In the genomic region with DNA sequence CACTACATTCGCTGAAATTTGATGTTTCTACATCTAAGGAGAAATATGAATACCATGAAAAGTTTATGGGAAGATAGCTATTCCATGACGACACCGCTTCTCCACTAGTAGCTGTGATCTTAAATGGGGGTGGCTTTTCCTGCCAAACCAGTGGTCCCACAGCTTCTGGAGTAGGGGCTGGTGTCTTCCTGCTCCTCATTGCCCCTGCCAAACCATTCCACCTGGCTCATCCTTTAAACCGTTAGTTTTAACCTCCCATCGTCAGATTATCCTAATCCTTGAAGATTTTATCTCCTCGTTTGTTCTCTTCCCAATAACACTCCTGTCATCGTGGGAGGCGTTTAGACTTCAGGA, we compare ENCODE assay signal across 8 cellular contexts. TPM values are rescaled to one million over a fixed set of nuclear protein-coding genes. Genes with fewer than 3 reads are reported as not detected.
A peak's percentile ranks its signal among the peaks of the same experiment; 100 is the strongest.
DNase-seq lines count a peak whose midpoint lies in the region; ATAC-seq and TF ChIP-seq lines count a peak whose summit lies in the region.

No MANE protein-coding gene starts in this region.

- H3K9me3 ChIP-seq in suprapubic skin = peaks cover 6% of the 10 kb centered on the region

- peaks cover 11% of the 10 kb centered on the region for H3K4me1 ChIP-seq in suprapubic skin

- no peaks in the 10 kb centered on the region for H3K27me3 ChIP-seq in suprapubic skin

- TF ChIP-seq CTCF in suprapubic skin (IDR thresholded peaks at IDR 0.05) = no peak

- peak overlapping the region; percentile 85 for H3K4me3 Mint-ChIP-seq in activated CD4-positive, alpha-beta T cell treated with anti-CD3 and anti-CD28 coated beads for 36 hours
- peak overlapping the region; percentile 98 for H3K4me3 Mint-ChIP-seq in activated naive CD8-positive, alpha-beta T cell

- POLR2A ChIA-PET in activated CD4-positive, alpha-beta T cell treated with anti-CD3 and anti-CD28 coated beads for 36 hours (lab: Charles Lee) = no interaction called here

- intact Hi-C loops in activated CD4-positive, alpha-beta T cell treated with anti-CD3 and anti-CD28 coated beads for 36 hours (cut with DNase I, micrococcal nuclease) = loop anchor here (1.0 to 5.0 kb wide), 15 partner anchors 18 to 498 kb away; partner anchors contain the start of genes ZNF155 (in 2 of the 2), ZNF222 (in 2 of the 2), ZNF225 (in 2 of the 2) and ZNF227 (in 2 of the 2)

- H3K9me3 Mint-ChIP-seq in activated CD4-positive, alpha-beta T cell treated with anti-CD3 and anti-CD28 coated beads for 36 hours (ENCODE audit: low read depth) = peaks cover 27% of the 10 kb centered on the region
- H3K9me3 Mint-ChIP-seq in activated naive CD8-positive, alpha-beta T cell (ENCODE audit: low read depth) = peaks cover 30% of the 10 kb centered on the region

- DNase-seq in activated CD4-positive, alpha-beta T cell treated with anti-CD3 and anti-CD28 coated beads for 36 hours = no peak
- DNase-seq in activated CD4-positive, alpha-beta T cell treated with anti-CD3 and anti-CD28 coated beads for 48 hours = no peak
- DNase-seq in iris pigment epithelial cell (ENCODE audit: low read depth) = peak; percentile 24
- DNase-seq in suprapubic skin (ENCODE audit: low spot score in 2 of 2) = no peak
- DNase-seq in H4 (ENCODE audit: low spot score) = no peak
- DNase-seq in hippocampal formation (lab: John Stamatoyannopoulos, UW) = no peak
- no peak for DNase-seq in pons (ENCODE audit: low spot score)

- peak overlapping the region; percentile 91 for H3K4me3 ChIP-seq in suprapubic skin

- peaks cover 11% of the 10 kb centered on the region for H3K36me3 ChIP-seq in suprapubic skin

- ATAC-seq in activated CD4-positive, alpha-beta T cell treated with anti-CD3 and anti-CD28 coated beads for 36 hours = no peak

- WGBS in suprapubic skin = 14% methylated on average over 8 of the region's 8 CpGs

- no peak overlapping the region for H3K27ac ChIP-seq in suprapubic skin

- H3K4me1 Mint-ChIP-seq in activated CD4-positive, alpha-beta T cell treated with anti-CD3 and anti-CD28 coated beads for 36 hours = peaks cover 16% of the 10 kb centered on the region
- H3K4me1 Mint-ChIP-seq in activated naive CD8-positive, alpha-beta T cell (ENCODE audit: low read depth) = peaks cover 18% of the 10 kb centered on the region

- peaks cover 32% of the 10 kb centered on the region for H3K36me3 Mint-ChIP-seq in activated CD4-positive, alpha-beta T cell treated with anti-CD3 and anti-CD28 coated beads for 36 hours (ENCODE audit: low read depth)
- H3K36me3 Mint-ChIP-seq in activated naive CD8-positive, alpha-beta T cell = peaks cover 26% of the 10 kb centered on the region

- no peak for TF ChIP-seq POLR2A in suprapubic skin (IDR thresholded peaks at IDR 0.05)

- CTCF ChIA-PET in activated CD4-positive, alpha-beta T cell treated with anti-CD3 and anti-CD28 coated beads for 36 hours (lab: Charles Lee) = interaction anchor here (0.7 to 0.8 kb wide), 4 partner anchors 20 to 407 kb away, joined by 3 read pairs; partner anchors contain the start of gene ZNF235

- peak overlapping the region; percentile 98 for H3K27ac Mint-ChIP-seq in activated CD4-positive, alpha-beta T cell treated with anti-CD3 and anti-CD28 coated beads for 36 hours
- peak overlapping the region; percentile 95 for H3K27ac Mint-ChIP-seq in activated naive CD8-positive, alpha-beta T cell

- H3K27me3 Mint-ChIP-seq in activated CD4-positive, alpha-beta T cell treated with anti-CD3 and anti-CD28 coated beads for 36 hours = no peaks in the 10 kb centered on the region
- no peaks in the 10 kb centered on the region for H3K27me3 Mint-ChIP-seq in activated naive CD8-positive, alpha-beta T cell

- no peak for TF ChIP-seq EP300 in suprapubic skin (IDR thresholded peaks at IDR 0.05)

RNA-seq across cellular contexts. Expression of gene ZNF230, which starts 0.6 kb away (rescaled TPM):
- 1 to 10 TPM; 3.0 to 3.8 TPM for total RNA-seq in activated CD4-positive, alpha-beta T cell treated with anti-CD3 and anti-CD28 coated beads for 36 hours
- total RNA-seq in suprapubic skin = 10 to 100 TPM in 1 of 4 donors, 1 to 10 TPM in 3; 1.7 to 11.3 (median 2.3) TPM
- 2.0 and 7.8 TPM in 2 replicates for total RNA-seq in H4 (2014; rRNA removed; shearing (Covaris generic))

RNA-seq across cellular contexts. Expression of gene ZNF155, which starts 18.2 kb away (rescaled TPM):
- total RNA-seq in activated CD4-positive, alpha-beta T cell treated with anti-CD3 and anti-CD28 coated beads for 36 hours = 1 to 10 TPM; 4.5 to 6.0 TPM
- 1 to 10 TPM; 2.2 to 10.0 (median 8.0) TPM for total RNA-seq in suprapubic skin
- 2.4 and 3.4 TPM in 2 replicates for total RNA-seq in H4 (2014; rRNA removed; shearing (Covaris generic))

RNA-seq across cellular contexts. Expression of gene ZNF222, which starts 23.0 kb away (rescaled TPM):
- 1 to 10 TPM; 1.5 to 2.9 TPM for total RNA-seq in activated CD4-positive, alpha-beta T cell treated with anti-CD3 and anti-CD28 coated beads for 36 hours
- total RNA-seq in suprapubic skin = 1 to 10 TPM; 2.7 to 4.3 (median 3.4) TPM
- total RNA-seq in H4 (2014; rRNA removed; shearing (Covaris generic)) = 3.9 and 6.2 TPM in 2 replicates

RNA-seq across cellular contexts. Expression of gene ZNF223, which starts 49.6 kb away (rescaled TPM):
- under 1 TPM; 0.63 to 0.82 TPM for total RNA-seq in activated CD4-positive, alpha-beta T cell treated with anti-CD3 and anti-CD28 coated beads for 36 hours
- total RNA-seq in suprapubic skin = 10 to 100 TPM in 1 of 4 donors, 1 to 10 TPM in 3; 1.3 to 13.4 (median 5.7) TPM
- total RNA-seq in H4 (2014; rRNA removed; shearing (Covaris generic)) = 4.2 TPM in 2 replicates

RNA-seq across cellular contexts. Expression of gene ZNF221, which starts 51.2 kb away (rescaled TPM):
- total RNA-seq in activated CD4-positive, alpha-beta T cell treated with anti-CD3 and anti-CD28 coated beads for 36 hours = 1 to 10 TPM; 1.8 to 1.9 TPM
- total RNA-seq in suprapubic skin = 1 to 10 TPM; 2.1 to 6.8 (median 3.0) TPM
- 1.1 and 1.8 TPM in 2 replicates for total RNA-seq in H4 (2014; rRNA removed; shearing (Covaris generic))
